Comparison of ENCODE assay signal across 8 cellular contexts in the genomic region with DNA sequence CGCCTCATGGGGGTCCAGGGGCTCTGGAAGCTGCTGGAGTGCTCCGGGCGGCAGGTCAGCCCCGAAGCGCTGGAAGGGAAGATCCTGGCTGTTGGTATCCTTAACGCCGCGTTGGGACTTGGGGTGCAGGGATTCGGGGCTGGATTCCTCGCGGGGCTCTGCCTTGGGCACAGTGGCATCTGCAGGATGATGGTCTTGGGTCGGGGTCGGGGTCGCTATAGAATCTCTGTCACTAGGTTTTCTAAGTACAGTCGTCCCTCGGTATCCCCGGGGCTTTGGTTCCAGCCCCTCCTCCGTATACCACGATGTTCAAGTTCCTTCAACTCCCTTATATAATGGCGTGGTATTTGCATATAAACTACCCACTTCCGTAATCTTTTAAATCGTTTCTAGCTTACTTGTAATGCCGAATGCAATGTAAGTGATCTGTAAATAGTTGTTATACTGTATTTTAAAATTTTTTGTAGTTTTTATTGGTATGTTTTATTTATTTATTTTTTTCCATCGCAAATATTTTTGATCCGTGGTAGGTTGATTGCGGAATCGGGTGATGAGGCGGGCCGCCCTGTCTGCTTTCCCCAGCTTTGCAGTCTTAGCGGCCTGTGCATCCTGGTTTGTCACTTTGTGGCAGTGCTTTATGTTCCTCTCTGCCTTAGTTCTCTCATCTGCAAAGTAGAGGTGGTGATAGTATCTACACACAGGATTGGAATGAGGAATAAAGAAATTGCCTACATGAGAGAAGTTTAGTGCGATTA. TPM values are rescaled to one million over a fixed set of nuclear protein-coding genes. Genes with fewer than 3 reads are reported as not detected.
A peak's percentile ranks its signal among the peaks of the same experiment; 100 is the strongest.
DNase-seq lines count a peak whose midpoint lies in the region; ATAC-seq, FAIRE-seq and TF ChIP-seq lines count a peak whose summit lies in the region.

No MANE protein-coding gene starts in this region.

- H3K4me1 ChIP-seq in HepG2 (ENCODE audit: insufficient read depth, low read length) = peaks cover 15% of the 10 kb centered on the region

- ATAC-seq in HG02678 (IDR thresholded peaks at IDR 0.05; ENCODE audit: unreplicated experiment) = peak; percentile 33
- peak; percentile 54 for ATAC-seq in HepG2

- peak overlapping the region; percentile 87 for H3K27ac ChIP-seq in WERI-Rb-1
- peak overlapping the region; percentile 98 for H3K27ac ChIP-seq in cingulate gyrus (ENCODE audit: low read depth, low read length)
- H3K27ac ChIP-seq in HepG2 (ENCODE audit: extremely low read length, insufficient read depth, low read length) = peak overlapping the region; percentile 90

- H3K27me3 ChIP-seq in WERI-Rb-1 (ENCODE audit: insufficient read depth, low read depth, severe bottlenecking) (no peaks in the 10 kb centered on the region), HepG2 (ENCODE audit: control insufficient read depth in 1 of 2, insufficient read depth in 2 of 2, low read length in 2 of 2) (no peaks in the 10 kb centered on the region; a peak in 1 of 5 replicates)

- H3K9ac ChIP-seq in HepG2 (ENCODE audit: insufficient read depth, low read depth, low read length) = peak overlapping the region; percentile 86

- TF ChIP-seq EP300 in HepG2 (IDR thresholded peaks at IDR 0.05; ENCODE audit: low read depth in 2 of 2, low read length in 2 of 2) = no peak
- no peak for TF ChIP-seq EP300 in HepG2 (CRISPR knock-in tag; IDR thresholded peaks at IDR 0.05; ENCODE audit: borderline replicate concordance)

- DNase-seq in DMS53 (lab: John Stamatoyannopoulos, UW) (peak; percentile 32), DMS53 treated with DMSO at 0.1 percent for 48 hours (lab: John Stamatoyannopoulos, UW; ENCODE audit: unreplicated experiment) (no peak), NCI-H1092 (lab: John Stamatoyannopoulos, UW) (peak; percentile 40), WERI-Rb-1 (peak; percentile 54), HepG2 (ENCODE audit: low spot score) (peak; percentile 21)
- peak; percentile 22 to 28 for DNase-seq in stimulated activated CD4-positive, alpha-beta T cell treated with anti-CD3 and anti-CD28 coated beads, Interleukin-4, amount 100 ng/mL, for 48 hours (ENCODE audit: low read depth in 2 of 2)

- no peak for FAIRE-seq in HepG2 (lab: Jason Lieb, UNC)

- peak overlapping the region; percentile 94 for H3K4me3 ChIP-seq in WERI-Rb-1 (ENCODE audit: low read depth, low read length)
- peak overlapping the region; percentile 86 to 94 (median 89) for H3K4me3 ChIP-seq in HepG2 (replicated peaks in 1 of 3; ENCODE audit: insufficient read depth in 1 of 3, low read depth in 2 of 3, low read length in 3 of 3)

- CTCF ChIA-PET in HepG2 (lab: Yijun Ruan, JAX; ENCODE audit: low intra/inter-chr PET ratio, low total read pairs) = interaction anchor here (0.9 to 1.8 kb wide), 6 partner anchors 46 to 905 kb away, joined by 4 to 12 read pairs (median 4); no protein-coding TSS in a partner anchor

- TF ChIP-seq POLR2A in HepG2 (IDR thresholded peaks at IDR 0.05; ENCODE audit: insufficient read depth in 1 of 2, low read depth in 2 of 2, low read length in 2 of 2) = no peak

- 0 out of 2 replicates have a peak, but pooled peaks cover 3% of the 10 kb centered on the region for H4K20me1 ChIP-seq in HepG2 (ENCODE audit: insufficient read depth, low read length)

- TF ChIP-seq CTCF in WERI-Rb-1 (IDR thresholded peaks at IDR 0.05; ENCODE audit: low read depth, low read length) (no peak), HepG2 (CRISPR knock-in tag; IDR thresholded peaks at IDR 0.05) (no peak)

- H3K9me3 ChIP-seq in WERI-Rb-1 (ENCODE audit: severe bottlenecking) (no peaks in the 10 kb centered on the region), HepG2 (ENCODE audit: low read length) (no peaks in the 10 kb centered on the region)

- peak overlapping the region; percentile 93 for H2AFZ ChIP-seq in HepG2 (ENCODE audit: low read length)

- in situ Hi-C loops in HepG2 (cut with HindIII; ENCODE audit: extremely low pct_ligation_motif_present, low pct_unique_long_range_greater_than_20kb) = loop anchor here (5.0 kb wide), 1 partner anchor 249 kb away; a partner anchor contains a TSS

- peak overlapping the region; percentile 91 for H3K4me2 ChIP-seq in HepG2 (ENCODE audit: low read depth, low read length)

- no TSS peak for BruUV-seq in HepG2 (replicated peaks; lab: Mats Ljungman, UMichigan)

- H3K36me3 ChIP-seq in WERI-Rb-1 (peaks cover 7% of the 10 kb centered on the region), HepG2 (replicated peaks in 1 of 2; ENCODE audit: control insufficient read depth in 1 of 2, insufficient read depth in 2 of 2, low read length in 2 of 2) (peaks cover 0 to 4% of the 10 kb centered on the region in 2 experiments; a peak in 1 of 5 replicates)

- 2% methylated on average over 18 of the region's 31 CpGs for WGBS in HepG2 (ENCODE audit: low lambda C conversion rate)

- H3K79me2 ChIP-seq in HepG2 (ENCODE audit: insufficient read depth, low read length) = peaks cover 32% of the 10 kb centered on the region

- no peak for TF ChIP-seq RAD21 in HepG2 (CRISPR knock-in tag; IDR thresholded peaks at IDR 0.05)

- intact Hi-C loops in HepG2 (cut with micrococcal nuclease; ENCODE audit: unreplicated experiment) = loop anchor here (1.0 kb wide), 5 partner anchors 16 to 266 kb away; no protein-coding TSS in a partner anchor

- POLR2A ChIA-PET in HepG2 (lab: Yijun Ruan, JAX) = interaction anchor here (0.9 to 2.1 kb wide), 7 partner anchors 10 to 267 kb away, joined by 3 to 31 read pairs (median 4); a partner anchor contains a TSS

RNA-seq across cellular contexts. Expression of a gene that starts 0.6 kb away (rescaled TPM):
- 32.7 and 35.5 TPM in 2 replicates for total RNA-seq in HepG2 (2016; rRNA removed; fragmentation: Illumina TruSeq; extraction: Trizol)
- total RNA-seq in HepG2 (2016; cell fraction: cytosol; rRNA removed; fragmentation: Illumina TruSeq; extraction: Trizol; ENCODE audit: low read depth) = 6.1 and 7.3 TPM in 2 replicates
- total RNA-seq in HepG2 (2016; cell fraction: insoluble cytoplasmic fraction; rRNA removed; fragmentation: Illumina TruSeq; extraction: Trizol) = 34.4 and 35.7 TPM in 2 replicates
- total RNA-seq in HepG2 (2016; cell fraction: membrane; rRNA removed; fragmentation: Illumina TruSeq; extraction: Trizol) = 9.1 and 9.9 TPM in 2 replicates
- total RNA-seq in HepG2 (2016; cell fraction: nucleus; rRNA removed; fragmentation: Illumina TruSeq; extraction: Trizol) = 39.1 and 44.7 TPM in 2 replicates
- polyA plus RNA-seq in HepG2 (2011; rRNA removed) = 12.9 and 14.5 TPM in 2 replicates
- polyA plus RNA-seq in HepG2 (2011; cell fraction: cytosol; rRNA removed) = 3.8 and 6.7 TPM in 2 replicates
- polyA plus RNA-seq in HepG2 (2011; cell fraction: nucleus; rRNA removed) = 28.0 and 29.1 TPM in 2 replicates
- 15.7 and 24.5 TPM in 2 replicates for polyA plus RNA-seq in HepG2 (2012)
- polyA plus RNA-seq in HepG2 (2016; cell fraction: cytosol; fragmentation: Illumina TruSeq; extraction: Trizol; ENCODE audit: low read depth) = 2.0 and 2.7 TPM in 2 replicates
- polyA plus RNA-seq in HepG2 (2016; cell fraction: insoluble cytoplasmic fraction; fragmentation: Illumina TruSeq; extraction: Trizol; ENCODE audit: low read depth) = 28.3 and 31.2 TPM in 2 replicates
- 3.7 and 4.4 TPM in 2 replicates for polyA plus RNA-seq in HepG2 (2016; cell fraction: membrane; fragmentation: Illumina TruSeq; extraction: Trizol; ENCODE audit: low read depth)
- polyA plus RNA-seq in HepG2 (2016; cell fraction: nucleus; fragmentation: Illumina TruSeq; extraction: Trizol; ENCODE audit: insufficient read depth, low read depth) = 82.8 and 90.6 TPM in 2 replicates
- 12.6 and 24.1 TPM in 2 replicates for polyA minus RNA-seq in HepG2 (2011; rRNA and poly(A)+ RNA removed; ENCODE audit: low replicate concordance)
- 11.8 and 13.1 TPM in 2 replicates for polyA minus RNA-seq in HepG2 (2011; cell fraction: cytosol; rRNA and poly(A)+ RNA removed)
- 31.8 and 49.9 TPM in 2 replicates for polyA minus RNA-seq in HepG2 (2011; cell fraction: nucleus; rRNA and poly(A)+ RNA removed)

RNA-seq across cellular contexts. Expression of a gene that starts 47.5 kb away (rescaled TPM):
- total RNA-seq in HepG2 (2016; rRNA removed; fragmentation: Illumina TruSeq; extraction: Trizol) = 13.9 and 15.8 TPM in 2 replicates
- total RNA-seq in HepG2 (2016; cell fraction: cytosol; rRNA removed; fragmentation: Illumina TruSeq; extraction: Trizol; ENCODE audit: low read depth) = 5.6 and 6.3 TPM in 2 replicates
- total RNA-seq in HepG2 (2016; cell fraction: insoluble cytoplasmic fraction; rRNA removed; fragmentation: Illumina TruSeq; extraction: Trizol) = 15.3 and 16.6 TPM in 2 replicates
- 14.6 and 15.0 TPM in 2 replicates for total RNA-seq in HepG2 (2016; cell fraction: membrane; rRNA removed; fragmentation: Illumina TruSeq; extraction: Trizol)
- total RNA-seq in HepG2 (2016; cell fraction: nucleus; rRNA removed; fragmentation: Illumina TruSeq; extraction: Trizol) = 20.6 and 23.4 TPM in 2 replicates
- polyA plus RNA-seq in HepG2 (2011; rRNA removed) = 8.9 and 10.4 TPM in 2 replicates
- 3.3 and 5.3 TPM in 2 replicates for polyA plus RNA-seq in HepG2 (2011; cell fraction: cytosol; rRNA removed)
- 12.2 and 14.7 TPM in 2 replicates for polyA plus RNA-seq in HepG2 (2011; cell fraction: nucleus; rRNA removed)
- polyA plus RNA-seq in HepG2 (2012) = 7.7 and 11.4 TPM in 2 replicates
- 2.3 and 2.5 TPM in 2 replicates for polyA plus RNA-seq in HepG2 (2016; cell fraction: cytosol; fragmentation: Illumina TruSeq; extraction: Trizol; ENCODE audit: low read depth)
- 16.5 and 17.6 TPM in 2 replicates for polyA plus RNA-seq in HepG2 (2016; cell fraction: insoluble cytoplasmic fraction; fragmentation: Illumina TruSeq; extraction: Trizol; ENCODE audit: low read depth)
- polyA plus RNA-seq in HepG2 (2016; cell fraction: membrane; fragmentation: Illumina TruSeq; extraction: Trizol; ENCODE audit: low read depth) = 8.4 and 9.0 TPM in 2 replicates
- polyA plus RNA-seq in HepG2 (2016; cell fraction: nucleus; fragmentation: Illumina TruSeq; extraction: Trizol; ENCODE audit: insufficient read depth, low read depth) = 42.9 and 44.2 TPM in 2 replicates
- polyA minus RNA-seq in HepG2 (2011; rRNA and poly(A)+ RNA removed; ENCODE audit: low replicate concordance) = 2.6 and 3.1 TPM in 2 replicates
- 4.2 and 5.6 TPM in 2 replicates for polyA minus RNA-seq in HepG2 (2011; cell fraction: cytosol; rRNA and poly(A)+ RNA removed)
- 28.7 and 30.5 TPM in 2 replicates for polyA minus RNA-seq in HepG2 (2011; cell fraction: nucleus; rRNA and poly(A)+ RNA removed)

RNA-seq across cellular contexts. Expression of a gene that starts 47.7 kb away (rescaled TPM):
- total RNA-seq in HepG2 (2016; rRNA removed; fragmentation: Illumina TruSeq; extraction: Trizol) = 15.4 and 26.1 TPM in 2 replicates
- 3.0 and 3.3 TPM in 2 replicates for total RNA-seq in HepG2 (2016; cell fraction: cytosol; rRNA removed; fragmentation: Illumina TruSeq; extraction: Trizol; ENCODE audit: low read depth)
- 16.7 and 25.6 TPM in 2 replicates for total RNA-seq in HepG2 (2016; cell fraction: insoluble cytoplasmic fraction; rRNA removed; fragmentation: Illumina TruSeq; extraction: Trizol)
- total RNA-seq in HepG2 (2016; cell fraction: membrane; rRNA removed; fragmentation: Illumina TruSeq; extraction: Trizol) = 6.6 and 8.3 TPM in 2 replicates
- total RNA-seq in HepG2 (2016; cell fraction: nucleus; rRNA removed; fragmentation: Illumina TruSeq; extraction: Trizol) = 23.7 and 29.5 TPM in 2 replicates
- polyA plus RNA-seq in HepG2 (2011; rRNA removed) = 14.7 and 18.0 TPM in 2 replicates
- 12.5 and 15.5 TPM in 2 replicates for polyA plus RNA-seq in HepG2 (2011; cell fraction: cytosol; rRNA removed)
- 6.6 and 7.4 TPM in 2 replicates for polyA plus RNA-seq in HepG2 (2011; cell fraction: nucleus; rRNA removed)
- 16.7 and 18.1 TPM in 2 replicates for polyA plus RNA-seq in HepG2 (2012)
- 3.6 and 3.9 TPM in 2 replicates for polyA plus RNA-seq in HepG2 (2016; cell fraction: cytosol; fragmentation: Illumina TruSeq; extraction: Trizol; ENCODE audit: low read depth)
- polyA plus RNA-seq in HepG2 (2016; cell fraction: insoluble cytoplasmic fraction; fragmentation: Illumina TruSeq; extraction: Trizol; ENCODE audit: low read depth) = 18.3 and 18.8 TPM in 2 replicates
- polyA plus RNA-seq in HepG2 (2016; cell fraction: membrane; fragmentation: Illumina TruSeq; extraction: Trizol; ENCODE audit: low read depth) = 4.8 and 5.6 TPM in 2 replicates
- 34.9 and 35.5 TPM in 2 replicates for polyA plus RNA-seq in HepG2 (2016; cell fraction: nucleus; fragmentation: Illumina TruSeq; extraction: Trizol; ENCODE audit: insufficient read depth, low read depth)
- 8.4 and 9.1 TPM in 2 replicates for polyA minus RNA-seq in HepG2 (2011; rRNA and poly(A)+ RNA removed; ENCODE audit: low replicate concordance)
- polyA minus RNA-seq in HepG2 (2011; cell fraction: cytosol; rRNA and poly(A)+ RNA removed) = 10.4 and 10.7 TPM in 2 replicates
- 11.2 and 16.7 TPM in 2 replicates for polyA minus RNA-seq in HepG2 (2011; cell fraction: nucleus; rRNA and poly(A)+ RNA removed)
